In genomic region chr16:50741225-50741807, GRCh38 we compare ENCODE assay signal across 8 cellular contexts. TPM values are rescaled to one million over a fixed set of nuclear protein-coding genes. Genes with fewer than 3 reads are reported as not detected.
A peak's percentile ranks its signal among the peaks of the same experiment; 100 is the strongest.
DNase-seq lines count a peak whose midpoint lies in the region; ATAC-seq and TF ChIP-seq lines count a peak whose summit lies in the region.

No MANE protein-coding gene starts in this region.

- H3K9me2 ChIP-seq in GM23338 (ENCODE audit: insufficient read depth) = no peaks in the 10 kb centered on the region

- H3K4me2 ChIP-seq in BLaER1 (peak overlapping the region; percentile 56), GM23338 (peak overlapping the region; percentile 66)

- H3K27ac ChIP-seq in BLaER1 = no peak overlapping the region
- H3K27ac ChIP-seq in GM23338 (ENCODE audit: low read depth) = no peak overlapping the region

- H3K27me3 ChIP-seq in BLaER1 (peaks cover 18% of the 10 kb centered on the region), GM23338 (ENCODE audit: insufficient read depth) (no peaks in the 10 kb centered on the region)

- no peaks in the 10 kb centered on the region; the same call in 2 of the 3 replicates for H3K36me3 Mint-ChIP-seq in GM23338 (ENCODE audit: low read depth)
- H3K36me3 Mint-ChIP-seq in activated T-helper 1 cell treated with anti-CD3 and anti-CD28 coated beads, Interleukin-12 subunit alpha, Interleukin-12 subunit beta, Interleukin-2, Interleukin-4 antibody, amounts not matched to agents 30 ng/mL and 10 ng/mL and 1 ng/mL, durations not matched to agents 14 hours and 24 hours and 36 hours (ENCODE audit: low read depth) = peaks cover 32% of the 10 kb centered on the region

- intact Hi-C loops in activated T-helper 1 cell treated with anti-CD3 and anti-CD28 coated beads, Interleukin-12 subunit alpha, Interleukin-12 subunit beta, Interleukin-2, Interleukin-4 antibody, amounts not matched to agents 30 ng/mL and 10 ng/mL and 1 ng/mL, durations not matched to agents 14 hours and 24 hours and 36 hours (cut with micrococcal nuclease) = loop anchor here (1.0 to 5.0 kb wide), 7 partner anchors 33 to 674 kb away; partner anchors contain the start of gene HEATR3

- no peak overlapping the region for H3K9ac ChIP-seq in BLaER1

- no peaks in the 10 kb centered on the region for H3K79me2 ChIP-seq in GM23338 (replicated peaks; ENCODE audit: insufficient read depth)

- H3K4me3 Mint-ChIP-seq in GM23338 = peak overlapping the region; percentile 69
- peak overlapping the region; percentile 81 for H3K4me3 Mint-ChIP-seq in activated T-helper 1 cell treated with anti-CD3 and anti-CD28 coated beads, Interleukin-12 subunit alpha, Interleukin-12 subunit beta, Interleukin-2, Interleukin-4 antibody, amounts not matched to agents 30 ng/mL and 10 ng/mL and 1 ng/mL, durations not matched to agents 14 hours and 24 hours and 36 hours
- H3K4me3 Mint-ChIP-seq in stimulated activated naive CD8-positive, alpha-beta T cell treated with anti-CD3 and anti-CD28 coated beads, Interleukin-15, amount 100 ng/mL, for 72 hours = peak overlapping the region; percentile 90 to 94

- H3K27ac Mint-ChIP-seq in GM23338 = no peak overlapping the region
- peak overlapping the region; percentile 93 for H3K27ac Mint-ChIP-seq in activated T-helper 1 cell treated with anti-CD3 and anti-CD28 coated beads, Interleukin-12 subunit alpha, Interleukin-12 subunit beta, Interleukin-2, Interleukin-4 antibody, amounts not matched to agents 30 ng/mL and 10 ng/mL and 1 ng/mL, durations not matched to agents 14 hours and 24 hours and 36 hours
- H3K27ac Mint-ChIP-seq in stimulated activated naive CD8-positive, alpha-beta T cell treated with anti-CD3 and anti-CD28 coated beads, Interleukin-15, amount 100 ng/mL, for 72 hours = peak overlapping the region; percentile 96 to 97

- H3K9me3 Mint-ChIP-seq in GM23338 = no peaks in the 10 kb centered on the region; the same call in 2 of the 3 replicates
- H3K9me3 Mint-ChIP-seq in activated T-helper 1 cell treated with anti-CD3 and anti-CD28 coated beads, Interleukin-12 subunit alpha, Interleukin-12 subunit beta, Interleukin-2, Interleukin-4 antibody, amounts not matched to agents 30 ng/mL and 10 ng/mL and 1 ng/mL, durations not matched to agents 14 hours and 24 hours and 36 hours = no peaks in the 10 kb centered on the region
- no peaks in the 10 kb centered on the region for H3K9me3 Mint-ChIP-seq in stimulated activated naive CD8-positive, alpha-beta T cell treated with anti-CD3 and anti-CD28 coated beads, Interleukin-15, amount 100 ng/mL, for 72 hours

- H3K9me3 ChIP-seq in BLaER1 = no peaks in the 10 kb centered on the region

- peak; percentile 28 for DNase-seq in GM23338 (ENCODE audit: low spot score)
- DNase-seq in activated T-helper 1 cell treated with anti-CD3 and anti-CD28 coated beads, Interleukin-12 subunit alpha, Interleukin-12 subunit beta, Interleukin-2, Interleukin-4 antibody, amounts not matched to agents 30 ng/mL and 10 ng/mL and 1 ng/mL, durations not matched to agents 14 hours and 24 hours and 36 hours (ENCODE audit: low spot score) = no peak
- DNase-seq in stimulated activated naive CD8-positive, alpha-beta T cell treated with anti-CD3 and anti-CD28 coated beads, Interleukin-15, amount 100 ng/mL, for 72 hours = no peak
- no peak for DNase-seq in mesenteric fat pad (ENCODE audit: low spot score)
- no peak for DNase-seq in NCI-H128 (lab: John Stamatoyannopoulos, UW; ENCODE audit: unreplicated experiment)

- H3K4me1 Mint-ChIP-seq in GM23338 = peaks cover 34% of the 10 kb centered on the region
- H3K4me1 Mint-ChIP-seq in activated T-helper 1 cell treated with anti-CD3 and anti-CD28 coated beads, Interleukin-12 subunit alpha, Interleukin-12 subunit beta, Interleukin-2, Interleukin-4 antibody, amounts not matched to agents 30 ng/mL and 10 ng/mL and 1 ng/mL, durations not matched to agents 14 hours and 24 hours and 36 hours (ENCODE audit: low read depth) = peaks cover 69% of the 10 kb centered on the region
- H3K4me1 Mint-ChIP-seq in stimulated activated naive CD8-positive, alpha-beta T cell treated with anti-CD3 and anti-CD28 coated beads, Interleukin-15, amount 100 ng/mL, for 72 hours = peaks cover 53% of the 10 kb centered on the region

- H2AFZ ChIP-seq in GM23338 = peak overlapping the region; percentile 84

- peaks cover 2% of the 10 kb centered on the region for H3K27me3 Mint-ChIP-seq in GM23338 (ENCODE audit: insufficient read depth, low read depth, poor library complexity)
- no peaks in the 10 kb centered on the region for H3K27me3 Mint-ChIP-seq in activated T-helper 1 cell treated with anti-CD3 and anti-CD28 coated beads, Interleukin-12 subunit alpha, Interleukin-12 subunit beta, Interleukin-2, Interleukin-4 antibody, amounts not matched to agents 30 ng/mL and 10 ng/mL and 1 ng/mL, durations not matched to agents 14 hours and 24 hours and 36 hours (ENCODE audit: insufficient read depth)
- H3K27me3 Mint-ChIP-seq in stimulated activated naive CD8-positive, alpha-beta T cell treated with anti-CD3 and anti-CD28 coated beads, Interleukin-15, amount 100 ng/mL, for 72 hours = no peaks in the 10 kb centered on the region

- TF ChIP-seq CTCF in GM23338 (conservative IDR thresholded peaks at IDR 0.05; ENCODE audit: low read depth in 2 of 2) = no peak

- H3K4me1 ChIP-seq in BLaER1 = peaks cover 9% of the 10 kb centered on the region
- peaks cover 30% of the 10 kb centered on the region for H3K4me1 ChIP-seq in GM23338 (ENCODE audit: insufficient read depth)

- no peaks in the 10 kb centered on the region; the same call in 1 of the 2 replicates for H3K36me3 ChIP-seq in BLaER1
- H3K36me3 ChIP-seq in GM23338 (ENCODE audit: insufficient read depth) = no peaks in the 10 kb centered on the region

- peak overlapping the region; percentile 90; the same call in 1 of the 2 replicates for H3K4me3 ChIP-seq in BLaER1
- peak overlapping the region; percentile 46 for H3K4me3 ChIP-seq in GM23338
- peak overlapping the region; percentile 30 for H3K4me3 ChIP-seq in iPS-11a (ENCODE audit: low read depth, low read length)

- H3F3A ChIP-seq in GM23338 (replicated peaks; ENCODE audit: low read depth) = no peaks in the 10 kb centered on the region

- no peaks in the 10 kb centered on the region for H4K20me1 ChIP-seq in BLaER1
- H4K20me1 ChIP-seq in GM23338 (replicated peaks; ENCODE audit: insufficient read depth) = no peaks in the 10 kb centered on the region

- ATAC-seq in GM23338 (no peak), GM18502 (IDR thresholded peaks at IDR 0.05; ENCODE audit: poor library complexity, unreplicated experiment) (no peak)
- ATAC-seq in stimulated activated naive CD8-positive, alpha-beta T cell treated with anti-CD3 and anti-CD28 coated beads, Interleukin-15, amount 100 ng/mL, for 72 hours = peak; percentile 6

TF ChIP-seq in GM23338, 12 proteins besides CTCF, POLR2A, EP300 and RAD21 (continues in another document):
- TF ChIP-seq ETS1 (IDR thresholded peaks at IDR 0.05) (no peak), EZH2phosphoT487 (IDR thresholded peaks at IDR 0.05; ENCODE audit: unreplicated experiment) (no peak), ZNF114 (CRISPR knock-in tag; IDR thresholded peaks at IDR 0.05) (no peak), REST (IDR thresholded peaks at IDR 0.05; ENCODE audit: unreplicated experiment) (no peak), ZNF331 (CRISPR knock-in tag; IDR thresholded peaks at IDR 0.05; ENCODE audit: low read depth) (no peak), POLR2AphosphoS5 (IDR thresholded peaks at IDR 0.05; ENCODE audit: low read depth) (no peak)

RNA-seq across cellular contexts. Expression of gene CYLD, which starts 0.6 kb away (rescaled TPM):
- total RNA-seq in GM23338 (2014; rRNA removed; shearing (Covaris generic)) = 17.4 and 30.9 TPM in 2 replicates
- polyA plus RNA-seq in GM23338 (2016; fragmentation: Nextera tagmentation; extraction: Ambion mirVana) = 5.7 and 6.9 TPM in 2 replicates
- 219 and 223 TPM in 2 replicates for total RNA-seq in activated T-helper 1 cell treated with anti-CD3 and anti-CD28 coated beads, Interleukin-12 subunit alpha, Interleukin-12 subunit beta, Interleukin-2, Interleukin-4 antibody, amounts not matched to agents 30 ng/mL and 10 ng/mL and 1 ng/mL, durations not matched to agents 14 hours and 24 hours and 36 hours
- total RNA-seq in mesenteric fat pad = 35.4 TPM

RNA-seq across cellular contexts. Expression of gene NOD2, which starts 47.9 kb away (rescaled TPM):
- 0.66 and 3.3 TPM in 2 replicates for total RNA-seq in GM23338 (2014; rRNA removed; shearing (Covaris generic))
- 0.12 and 0.27 TPM in 2 replicates for polyA plus RNA-seq in GM23338 (2016; fragmentation: Nextera tagmentation; extraction: Ambion mirVana)
- 6.7 and 7.3 TPM in 2 replicates for total RNA-seq in activated T-helper 1 cell treated with anti-CD3 and anti-CD28 coated beads, Interleukin-12 subunit alpha, Interleukin-12 subunit beta, Interleukin-2, Interleukin-4 antibody, amounts not matched to agents 30 ng/mL and 10 ng/mL and 1 ng/mL, durations not matched to agents 14 hours and 24 hours and 36 hours
- total RNA-seq in mesenteric fat pad = 4.5 TPM

Comparison
In these comparisons a context has a peak if more than half of its experiments do, and no peak if none do; other contexts are left out.
1. H3K4me3 ChIP-seq: peak in every context shown above with its lines; median percentile 90 in BLaER1; 46 in GM23338; 30 in iPS-11a.